Comparison of ENCODE assay signal across 8 cellular contexts in genomic region chr16:56869513-56870270, GRCh38. TPM values are rescaled to one million over a fixed set of nuclear protein-coding genes. Genes with fewer than 3 reads are reported as not detected.
DNase-seq lines count a peak whose midpoint lies in the region; ATAC-seq and TF ChIP-seq lines count a peak whose summit lies in the region.

No MANE protein-coding gene starts in this region.

- H3K27me3 ChIP-seq in transverse colon (no peaks in the 10 kb centered on the region), aorta (ENCODE audit: control insufficient read depth in 1 of 2, insufficient read depth in 2 of 2, low read length in 1 of 2) (no peaks in the 10 kb centered on the region)

- H3K9me3 ChIP-seq in transverse colon (no peaks in the 10 kb centered on the region), aorta (ENCODE audit: control insufficient read depth, low read length) (no peaks in the 10 kb centered on the region)

- intact Hi-C loops in transverse colon (cut with DNase I; ENCODE audit: low total_unique reads) = loop anchor here (10.0 kb wide), 1 partner anchor 175 kb away; no protein-coding TSS in a partner anchor
- intact Hi-C loops in aorta (cut with DNase I) = loop anchor here (5.0 kb wide), 3 partner anchors 83 to 298 kb away; no protein-coding TSS in a partner anchor

- TF ChIP-seq EP300 in transverse colon (IDR thresholded peaks at IDR 0.05; ENCODE audit: low read depth) = no peak

- peak; percentile 54 for DNase-seq in stimulated activated CD4-positive, alpha-beta T cell treated with anti-CD3 and anti-CD28 coated beads, Interleukin-15, amount 100 ng/mL, for 24 hours
- no peak for DNase-seq in stimulated activated CD4-positive, alpha-beta T cell treated with anti-CD3 and anti-CD28 coated beads, Interleukin-4, amount 100 ng/mL, for 4 hours
- DNase-seq in OCI-M1 (lab: John Stamatoyannopoulos, UW) = peak; percentile 47
- DNase-seq in erythroblast (lab: John Stamatoyannopoulos, UW) = peak; percentile 58 to 67
- peak; percentile 24 for DNase-seq in transverse colon
- DNase-seq in NCI-H1694 (lab: John Stamatoyannopoulos, UW) = no peak
- DNase-seq in Ammon's horn (ENCODE audit: low spot score) = no peak
- no peak for DNase-seq in aorta

- H3K4me3 ChIP-seq in transverse colon = no peak overlapping the region
- H3K4me3 ChIP-seq in aorta (ENCODE audit: low read length in 2 of 2) = no peak overlapping the region

- H3K36me3 ChIP-seq in transverse colon (no peaks in the 10 kb centered on the region), aorta (ENCODE audit: control insufficient read depth in 1 of 2, insufficient read depth in 2 of 2, low read length in 1 of 2) (no peaks in the 10 kb centered on the region)

- WGBS in transverse colon (ENCODE audit: low coverage in 1 of 2), 2 donors = 84% methylated on average over 23 of the region's 23 CpGs; no CpG with 5 or more reads in 1 of the 2 donors
- WGBS in aorta, 2 donors = 91 to 92% methylated on average over 23 of the region's 23 CpGs

- no peak for TF ChIP-seq CTCF in transverse colon (IDR thresholded peaks at IDR 0.05)

- TF ChIP-seq POLR2A in erythroblast (IDR thresholded peaks at IDR 0.05; ENCODE audit: low read length) (no peak), transverse colon (IDR thresholded peaks at IDR 0.05) (no peak)

- peaks cover 0 to 10% (median 0%) of the 10 kb centered on the region in 4 donors for H3K4me1 ChIP-seq in transverse colon
- no peaks in the 10 kb centered on the region for H3K4me1 ChIP-seq in aorta (ENCODE audit: control insufficient read depth in 1 of 2, insufficient read depth in 2 of 2, low read length in 2 of 2)

- in situ Hi-C loops in transverse colon (cut with MboI; ENCODE audit: low pct_ligation_motif_present in 1 of 4, low pct_unique_long_range_greater_than_20kb in 1 of 4, low sequenced_read_pairs in 3 of 4) = loop anchor here in 3 of 4 donors (5.0 to 25.0 kb wide), 4 partner anchors 83 to 293 kb away; no protein-coding TSS in a partner anchor

- ATAC-seq in aorta (ENCODE audit: low FRiP score) = no peak

- H3K27ac ChIP-seq in transverse colon (no peak overlapping the region), aorta (ENCODE audit: low read depth in 1 of 2, low read length in 2 of 2) (no peak overlapping the region)

RNA-seq across cellular contexts. Expression of gene SLC12A3, which starts 4.7 kb away (rescaled TPM):
- not detected for total RNA-seq in transverse colon
- not detected for total RNA-seq in aorta
- not detected for polyA plus RNA-seq in aorta

Comparison
In these comparisons a context has a peak if more than half of its experiments do, and no peak if none do; other contexts are left out.
1. DNase-seq: peak in stimulated activated CD4-positive, alpha-beta T cell treated with anti-CD3 and anti-CD28 coated beads, Interleukin-15, amount 100 ng/mL, for 24 hours (single experiment), OCI-M1 (single experiment), erythroblast (2 of 2) and transverse colon (single experiment); none in stimulated activated CD4-positive, alpha-beta T cell treated with anti-CD3 and anti-CD28 coated beads, Interleukin-4, amount 100 ng/mL, for 4 hours (0 of 2), NCI-H1694 (single experiment), Ammon's horn (single experiment) and aorta (0 of 2).